Comparison of ENCODE assay signal across 8 cellular contexts in genomic region chr19:40611096-40611495, GRCh38. TPM values are rescaled to one million over a fixed set of nuclear protein-coding genes. Genes with fewer than 3 reads are reported as not detected.
DNase-seq lines count a peak whose midpoint lies in the region; ATAC-seq and TF ChIP-seq lines count a peak whose summit lies in the region.
"Had no signal": no experiment of that assay in that cellular context is flagged by ENCODE, and none has a peak within 500 bp of the region (broad histone marks: within the 10 kb centered on the region; RNA-seq: fewer than 3 reads in every experiment).

No MANE protein-coding gene starts in this region.

- H3K36me3 Mint-ChIP-seq in T-helper 1 cell treated with Interleukin-12 subunit alpha and Interleukin-12 subunit beta and Interleukin-4 antibody, amounts not matched to agents 30 μg/mL and 1 μg/mL, for 36 hours (ENCODE audit: low read depth) = peaks cover 3% of the 10 kb centered on the region

- no peak for TF ChIP-seq CTCF in omental fat pad (IDR thresholded peaks at IDR 0.05)

- peak overlapping the region; percentile 84 for H3K4me3 Mint-ChIP-seq in T-helper 1 cell treated with Interleukin-12 subunit alpha and Interleukin-12 subunit beta and Interleukin-4 antibody, amounts not matched to agents 30 μg/mL and 1 μg/mL, for 36 hours
- peak overlapping the region; percentile 90 to 96 for H3K4me3 Mint-ChIP-seq in stimulated activated naive CD8-positive, alpha-beta T cell treated with anti-CD3 and anti-CD28 coated beads, Interleukin-15, amount 100 ng/mL, for 72 hours

- peak overlapping the region; percentile 94 for H3K27ac ChIP-seq in epithelial cell of prostate

- no peaks in the 10 kb centered on the region for H3K27me3 Mint-ChIP-seq in T-helper 1 cell treated with Interleukin-12 subunit alpha and Interleukin-12 subunit beta and Interleukin-4 antibody, amounts not matched to agents 30 μg/mL and 1 μg/mL, for 36 hours (ENCODE audit: low read depth)
- no peaks in the 10 kb centered on the region for H3K27me3 Mint-ChIP-seq in stimulated activated naive CD8-positive, alpha-beta T cell treated with anti-CD3 and anti-CD28 coated beads, Interleukin-15, amount 100 ng/mL, for 72 hours

- DNase-seq in HT-29 (ENCODE audit: low spot score) = peak; percentile 59
- DNase-seq in epithelial cell of prostate (ENCODE audit: low read depth, low spot score) = no peak
- no peak for DNase-seq in stimulated activated naive CD8-positive, alpha-beta T cell treated with anti-CD3 and anti-CD28 coated beads, Interleukin-15, amount 100 ng/mL, for 72 hours
- no peak for DNase-seq in omental fat pad (ENCODE audit: low spot score)
- no peak for DNase-seq in SW 1271 (lab: John Stamatoyannopoulos, UW)
- DNase-seq: GOT3 had no signal

- no peak for ATAC-seq in stimulated activated naive CD8-positive, alpha-beta T cell treated with anti-CD3 and anti-CD28 coated beads, Interleukin-15, amount 100 ng/mL, for 72 hours
- no peak for ATAC-seq in HG03342 (IDR thresholded peaks at IDR 0.05; ENCODE audit: unreplicated experiment)
- no peak for ATAC-seq in omental fat pad (ENCODE audit: low FRiP score)

- peak overlapping the region; percentile 91 for H3K27ac Mint-ChIP-seq in T-helper 1 cell treated with Interleukin-12 subunit alpha and Interleukin-12 subunit beta and Interleukin-4 antibody, amounts not matched to agents 30 μg/mL and 1 μg/mL, for 36 hours
- H3K27ac Mint-ChIP-seq in stimulated activated naive CD8-positive, alpha-beta T cell treated with anti-CD3 and anti-CD28 coated beads, Interleukin-15, amount 100 ng/mL, for 72 hours = no peak overlapping the region

- peaks cover 49% of the 10 kb centered on the region for H3K4me1 Mint-ChIP-seq in T-helper 1 cell treated with Interleukin-12 subunit alpha and Interleukin-12 subunit beta and Interleukin-4 antibody, amounts not matched to agents 30 μg/mL and 1 μg/mL, for 36 hours (ENCODE audit: low read depth)
- H3K4me1 Mint-ChIP-seq in stimulated activated naive CD8-positive, alpha-beta T cell treated with anti-CD3 and anti-CD28 coated beads, Interleukin-15, amount 100 ng/mL, for 72 hours = peaks cover 86% of the 10 kb centered on the region

- H3K9me3 Mint-ChIP-seq in T-helper 1 cell treated with Interleukin-12 subunit alpha and Interleukin-12 subunit beta and Interleukin-4 antibody, amounts not matched to agents 30 μg/mL and 1 μg/mL, for 36 hours = no peaks in the 10 kb centered on the region
- no peaks in the 10 kb centered on the region for H3K9me3 Mint-ChIP-seq in stimulated activated naive CD8-positive, alpha-beta T cell treated with anti-CD3 and anti-CD28 coated beads, Interleukin-15, amount 100 ng/mL, for 72 hours

RNA-seq across cellular contexts. Expression of gene LTBP4, which starts 9.9 kb away (rescaled TPM):
- 42.1 and 56.7 TPM in 2 replicates for total RNA-seq in HT-29 (2014; rRNA removed; shearing (Covaris generic))
- 100 to 1,000 TPM in 3 of 4 donors, 10 to 100 TPM in 1; 73.5 to 197 (median 114) TPM for total RNA-seq in omental fat pad

RNA-seq across cellular contexts. Expression of gene SHKBP1, which starts 34.4 kb away (rescaled TPM):
- 128 and 142 TPM in 2 replicates for total RNA-seq in HT-29 (2014; rRNA removed; shearing (Covaris generic))
- 10 to 100 TPM; 37.0 to 87.5 (median 47.8) TPM for total RNA-seq in omental fat pad
